In the genomic region with DNA sequence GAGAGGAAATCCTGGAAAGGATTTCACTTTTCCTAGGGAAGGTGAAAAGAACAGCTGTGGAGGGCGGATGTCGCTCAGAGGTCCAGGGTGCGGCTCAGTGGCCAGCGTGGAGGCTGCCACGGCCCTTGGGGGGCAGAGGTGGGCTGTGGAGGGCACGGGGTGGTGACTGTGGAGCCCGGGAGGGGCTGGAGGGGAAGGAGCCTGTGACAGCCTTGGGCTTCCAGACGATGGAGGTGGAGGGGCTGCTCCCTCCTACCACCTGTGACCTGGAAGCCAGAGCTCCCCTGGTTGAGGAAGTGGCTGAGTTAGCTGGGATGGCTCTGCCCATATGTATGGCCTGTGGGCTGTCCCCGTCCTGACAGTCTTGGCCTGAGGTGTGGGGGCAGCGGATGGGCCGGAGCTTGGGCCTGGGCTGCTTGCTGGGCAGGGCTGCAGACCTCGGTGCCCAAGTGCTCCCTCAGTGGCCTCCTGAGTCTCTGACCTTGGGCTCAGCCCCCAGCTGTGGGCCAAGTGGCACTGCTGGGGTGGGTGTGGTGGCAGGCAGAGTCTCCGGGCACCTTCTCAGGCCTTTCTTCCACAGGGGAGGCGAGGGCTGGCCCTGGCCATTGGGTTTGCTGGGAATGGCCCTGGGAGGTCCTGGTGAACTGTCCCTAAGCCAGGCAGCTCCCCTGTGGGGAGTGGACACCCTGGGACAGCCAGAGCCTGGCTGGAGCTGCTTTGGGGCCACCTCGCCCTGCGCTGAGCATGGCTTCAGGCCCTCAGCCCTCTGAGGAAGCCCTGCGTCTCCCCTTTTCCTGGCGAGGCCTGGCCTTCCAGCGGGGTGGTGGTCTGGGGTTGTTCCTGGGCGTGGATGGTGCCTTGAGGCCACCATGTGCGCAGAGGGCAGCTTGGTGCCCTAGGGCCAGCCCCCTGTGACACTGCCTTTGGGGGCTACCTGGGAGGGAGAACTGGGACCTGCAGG, we compare ENCODE assay signal across 9 cellular contexts. TPM values are rescaled to one million over a fixed set of nuclear protein-coding genes. Genes with fewer than 3 reads are reported as not detected.
DNase-seq lines count a peak whose midpoint lies in the region; ATAC-seq and TF ChIP-seq lines count a peak whose summit lies in the region.
"Had no signal": no experiment of that assay in that cellular context is flagged by ENCODE, and none has a peak within 500 bp of the region (broad histone marks: within the 10 kb centered on the region; RNA-seq: fewer than 3 reads in every experiment).

No MANE protein-coding gene starts in this region.

- no peaks in the 10 kb centered on the region for H3K9me3 ChIP-seq in CD4-positive, alpha-beta memory T cell (ENCODE audit: control insufficient read depth in 1 of 2, low read length in 2 of 2)
- H3K9me3 ChIP-seq in T-helper 17 cell (ENCODE audit: control insufficient read depth, low read length, poor library complexity, severe bottlenecking) (no peaks in the 10 kb centered on the region), sigmoid colon (no peaks in the 10 kb centered on the region)

- H3K36me3 ChIP-seq in CD4-positive, alpha-beta memory T cell (ENCODE audit: insufficient read depth, low read length), result no peaks in the 10 kb centered on the region
- H3K36me3 ChIP-seq in sigmoid colon, result peaks cover 0 to 18% (median 6%) of the 10 kb centered on the region in 4 donors

- peaks cover 12 to 47% (median 31%) of the 10 kb centered on the region in 4 donors for H3K4me1 Mint-ChIP-seq in CD4-positive, alpha-beta memory T cell
- H3K4me1 Mint-ChIP-seq in T-helper 17 cell, result peaks cover 26% of the 10 kb centered on the region

- no peak for ATAC-seq in T-helper 17 cell

- peaks cover 0 to 11% of the 10 kb centered on the region in 2 donors for H3K36me3 Mint-ChIP-seq in CD4-positive, alpha-beta memory T cell
- peaks cover 2% of the 10 kb centered on the region for H3K36me3 Mint-ChIP-seq in T-helper 17 cell (ENCODE audit: low read depth)

- no peak for DNase-seq in CD4-positive, alpha-beta memory T cell
- DNase-seq in T-helper 17 cell (no peak), foreskin fibroblast (no peak), sigmoid colon (no peak), KG1 (lab: John Stamatoyannopoulos, UW) (no peak), H4 (ENCODE audit: low spot score) (no peak), kidney tubule cell (ENCODE audit: low spot score) (no peak), NCI-H2081 treated with DMSO at 0.1 percent for 48 hours (lab: John Stamatoyannopoulos, UW) (no peak)
- DNase-seq: activated gamma-delta T cell treated with Interleukin-2 at 50 U/mL for 16 hours had no signal

- no peak overlapping the region for H3K4me3 ChIP-seq in CD4-positive, alpha-beta memory T cell (ENCODE audit: low read length in 2 of 2)
- H3K4me3 ChIP-seq in foreskin fibroblast (ENCODE audit: low read depth in 1 of 2, low read length in 2 of 2), result peak overlapping the region; percentile 79 to 98
- H3K4me3 ChIP-seq in sigmoid colon, result peak overlapping the region; percentile 90 to 100 (median 100)

- POLR2A ChIA-PET in CD4-positive, alpha-beta memory T cell (lab: Charles Lee; ENCODE audit: partially characterized antibody), result interaction anchor here (2.0 kb wide), 1 partner anchor 34 kb away, joined by 16 read pairs; the partner anchor contains the start of gene TECPR1

- no peaks in the 10 kb centered on the region for H3K27me3 ChIP-seq in CD4-positive, alpha-beta memory T cell (ENCODE audit: insufficient read depth, low read length)
- no peaks in the 10 kb centered on the region for H3K27me3 ChIP-seq in sigmoid colon

- TF ChIP-seq CTCF in foreskin fibroblast (IDR thresholded peaks at IDR 0.05; ENCODE audit: low read depth, low read length) (no peak), sigmoid colon (IDR thresholded peaks at IDR 0.05) (no peak)

- H3K27ac Mint-ChIP-seq in CD4-positive, alpha-beta memory T cell, result peak overlapping the region in 4 of 7 donors; percentile 30 to 77 (median 49)
- H3K27ac Mint-ChIP-seq in T-helper 17 cell, result peak overlapping the region; percentile 79

- H3K4me1 ChIP-seq in CD4-positive, alpha-beta memory T cell (ENCODE audit: insufficient read depth, low read length), result peaks cover 42% of the 10 kb centered on the region
- peaks cover 0 to 80% (median 71%) of the 10 kb centered on the region in 4 donors for H3K4me1 ChIP-seq in sigmoid colon

- TF ChIP-seq POLR2A in sigmoid colon (IDR thresholded peaks at IDR 0.05), result no peak

- no peak for TF ChIP-seq EP300 in sigmoid colon (IDR thresholded peaks at IDR 0.05)

- peak overlapping the region in 2 of 8 donors; percentile 17 to 31 for H3K4me3 Mint-ChIP-seq in CD4-positive, alpha-beta memory T cell
- H3K4me3 Mint-ChIP-seq in T-helper 17 cell, result no peak overlapping the region

- 60 to 81% methylated on average over 21 of the region's 21 CpGs for WGBS in sigmoid colon, 2 donors

- H3K9me3 Mint-ChIP-seq in CD4-positive, alpha-beta memory T cell, result peaks cover 0 to 2% (median 0%) of the 10 kb centered on the region in 8 donors

- intact Hi-C loops in CD4-positive, alpha-beta memory T cell (cut with micrococcal nuclease), result loop anchor here (10.0 kb wide), 1 partner anchor 411 kb away; the partner anchor contains the start of gene ASNS
- intact Hi-C loops in sigmoid colon (cut with DNase I), result no loop called here

- H3K27ac ChIP-seq in CD4-positive, alpha-beta memory T cell (ENCODE audit: low read depth, low read length), result no peak overlapping the region
- H3K27ac ChIP-seq in sigmoid colon, result peak overlapping the region; percentile 95 to 97 (median 96)

- H3K27me3 Mint-ChIP-seq in CD4-positive, alpha-beta memory T cell, result no peaks in the 10 kb centered on the region
- H3K27me3 Mint-ChIP-seq in T-helper 17 cell, result no peaks in the 10 kb centered on the region

- CTCF ChIA-PET in CD4-positive, alpha-beta memory T cell (lab: Charles Lee; ENCODE audit: partially characterized antibody), result interaction anchor here (0.5 kb wide), 1 partner anchor 1716 kb away, joined by 3 read pairs; no protein-coding TSS in a partner anchor

RNA-seq across cellular contexts. Expression of gene BRI3, which starts 3.9 kb away (rescaled TPM):
- 10 to 100 TPM; 73.8 to 80.4 TPM for total RNA-seq in CD4-positive, alpha-beta memory T cell
- polyA plus RNA-seq in CD4-positive, alpha-beta memory T cell, result 10 to 100 TPM; 14.6 to 19.0 TPM
- total RNA-seq in T-helper 17 cell, result 10 to 100 TPM; 67.1 to 77.1 TPM
- 10 to 100 TPM; 44.9 to 61.8 (median 48.4) TPM for total RNA-seq in sigmoid colon
- polyA plus RNA-seq in sigmoid colon, result 100 to 1,000 TPM; 150 to 344 (median 339) TPM
- 53.6 and 68.3 TPM in 2 replicates for total RNA-seq in H4 (2014; rRNA removed; shearing (Covaris generic))

RNA-seq across cellular contexts. Expression of gene TECPR1, which starts 33.4 kb away (rescaled TPM):
- total RNA-seq in CD4-positive, alpha-beta memory T cell, result 100 to 1,000 TPM; 140 to 147 TPM
- polyA plus RNA-seq in CD4-positive, alpha-beta memory T cell, result 10 to 100 TPM; 17.3 to 31.7 TPM
- total RNA-seq in T-helper 17 cell (100 to 1,000 TPM in 1 of 2 donors, 10 to 100 TPM in 1; 76.5 to 100 TPM), sigmoid colon (10 to 100 TPM in 3 of 4 donors, 1 to 10 TPM in 1; 7.7 to 38.2 (median 18.2) TPM)
- 10 to 100 TPM; 10.2 to 32.5 (median 12.6) TPM for polyA plus RNA-seq in sigmoid colon
- total RNA-seq in H4 (2014; rRNA removed; shearing (Covaris generic)), result 10.8 and 24.5 TPM in 2 replicates

Comparison
In these comparisons a context has a peak if more than half of its experiments do, and no peak if none do; other contexts are left out.
1. H3K4me3 ChIP-seq: peak in foreskin fibroblast (2 of 2) and sigmoid colon (4 of 4); none in CD4-positive, alpha-beta memory T cell (0 of 2).